Comparison of ENCODE assay signal across 8 cellular contexts in the genomic region with DNA sequence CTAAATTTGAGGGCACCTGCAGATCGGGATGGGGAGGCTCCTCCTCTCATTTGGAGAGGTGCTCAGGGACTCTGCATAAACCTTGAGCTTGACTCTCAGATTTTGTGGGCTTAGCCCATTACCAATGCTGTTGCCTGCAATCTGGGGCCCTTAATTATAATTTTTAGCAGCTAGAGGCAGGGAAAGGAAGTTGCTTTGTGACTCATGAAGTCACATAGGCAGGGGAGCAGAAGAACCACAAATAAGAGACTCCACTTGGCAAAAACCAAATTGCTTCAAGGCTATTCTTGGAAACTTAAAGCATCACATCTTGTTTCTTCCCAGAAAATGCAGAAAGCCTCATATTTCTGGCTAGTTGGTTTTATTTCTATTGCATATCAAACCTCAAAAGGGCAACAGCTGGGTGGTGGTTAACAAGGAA.
A peak's percentile ranks its signal among the peaks of the same experiment; 100 is the strongest.
DNase-seq lines count a peak whose midpoint lies in the region; TF ChIP-seq lines count a peak whose summit lies in the region.

No MANE protein-coding gene starts in this region.

- CTCF ChIA-PET in RWPE1 (lab: Yijun Ruan, JAX) (interaction anchor here (0.6 kb wide), 1 partner anchor 9 kb away, joined by 4 read pairs; no protein-coding TSS in a partner anchor), GM10248 (lab: Yijun Ruan, JAX) (interaction anchor here (1.0 to 1.6 kb wide), 4 partner anchors 9 to 18 kb away, joined by 3 to 7 read pairs (median 4); no protein-coding TSS in a partner anchor)

- H3K27ac ChIP-seq in RWPE1 (peak overlapping the region; percentile 43; the same call in 1 of the 2 replicates), epithelial cell of prostate (peak overlapping the region; percentile 100)

- DNase-seq in GM04504 (ENCODE audit: low read depth) (peak; percentile 66), RWPE1 (ENCODE audit: low spot score) (no peak), epithelial cell of prostate (ENCODE audit: low read depth, low spot score) (no peak), GM10248 (ENCODE audit: extremely low spot score) (no peak), DMS53 treated with DMSO at 0.1 percent for 48 hours (lab: John Stamatoyannopoulos, UW; ENCODE audit: unreplicated experiment) (no peak)
- DNase-seq in stimulated activated CD8-positive, alpha-beta memory T cell treated with anti-CD3 and anti-CD28 coated beads, Interleukin-4, amount 100 ng/mL, for 48 hours = peak; percentile 35
- no peak for DNase-seq in stimulated activated CD4-positive, alpha-beta T cell treated with anti-CD3 and anti-CD28 coated beads, Interleukin-15, amount 100 ng/mL, for 24 hours
- DNase-seq in stimulated activated CD4-positive, alpha-beta T cell treated with anti-CD3 and anti-CD28 coated beads, Interleukin-2, amount 100 ng/mL, for 24 hours = no peak

- POLR2A ChIA-PET in RWPE1 (lab: Yijun Ruan, JAX; ENCODE audit: low non-redundant PET) (no interaction called here), GM10248 (lab: Yijun Ruan, JAX) (no interaction called here)

- TF ChIP-seq CTCF in RWPE1 (conservative IDR thresholded peaks at IDR 0.05; ENCODE audit: low read depth) = no peak
- TF ChIP-seq CTCF in GM10248 (IDR thresholded peaks at IDR 0.05; ENCODE audit: control extremely low read depth, extremely low read depth, low read depth, missing control alignments) = no peak

Comparison
In these comparisons a context has a peak if more than half of its experiments do, and no peak if none do; other contexts are left out.
1. DNase-seq: peak in GM04504 (single experiment) and stimulated activated CD8-positive, alpha-beta memory T cell treated with anti-CD3 and anti-CD28 coated beads, Interleukin-4, amount 100 ng/mL, for 48 hours (single experiment); none in RWPE1 (single experiment), epithelial cell of prostate (single experiment), GM10248 (single experiment), DMS53 treated with DMSO at 0.1 percent for 48 hours (single experiment), stimulated activated CD4-positive, alpha-beta T cell treated with anti-CD3 and anti-CD28 coated beads, Interleukin-15, amount 100 ng/mL, for 24 hours (single experiment) and stimulated activated CD4-positive, alpha-beta T cell treated with anti-CD3 and anti-CD28 coated beads, Interleukin-2, amount 100 ng/mL, for 24 hours (0 of 2).